Comparison of ENCODE assay signal across 19 cellular contexts in genomic region chr10:44921061-44921460, GRCh38. TPM values are rescaled to one million over a fixed set of nuclear protein-coding genes. Genes with fewer than 3 reads are reported as not detected.
DNase-seq lines count a peak whose midpoint lies in the region; ATAC-seq and TF ChIP-seq lines count a peak whose summit lies in the region.
"Had no signal": no experiment of that assay in that cellular context is flagged by ENCODE, and none has a peak within 500 bp of the region (broad histone marks: within the 10 kb centered on the region; RNA-seq: fewer than 3 reads in every experiment).

No MANE protein-coding gene starts in this region.

- H3K36me3 Mint-ChIP-seq in endodermal cell (ENCODE audit: low read depth) (no peaks in the 10 kb centered on the region), osteocyte (ENCODE audit: unreplicated experiment) (no peaks in the 10 kb centered on the region)
- H3K36me3 Mint-ChIP-seq: CD4-positive, alpha-beta memory T cell; IgD-negative memory B cell had no signal

- no peak overlapping the region for H3K27ac Mint-ChIP-seq in endodermal cell
- H3K27ac Mint-ChIP-seq in osteocyte (ENCODE audit: unreplicated experiment): no peak overlapping the region
- H3K27ac Mint-ChIP-seq: CD4-positive, alpha-beta memory T cell; H9; IgD-negative memory B cell had no signal

- H3K4me3 Mint-ChIP-seq in endodermal cell (no peak overlapping the region), osteocyte (ENCODE audit: unreplicated experiment) (no peak overlapping the region)
- H3K4me3 Mint-ChIP-seq: CD4-positive, alpha-beta memory T cell; H9; IgD-negative memory B cell had no signal

- no peak overlapping the region for H3K27ac ChIP-seq in endodermal cell (ENCODE audit: low read depth, low read length)

- no peak overlapping the region for H3K9ac ChIP-seq in endodermal cell (ENCODE audit: extremely low read depth, low read length, poor library complexity, severe bottlenecking)

- H3K9me3 Mint-ChIP-seq in endodermal cell: peaks cover 7% of the 10 kb centered on the region
- peaks cover 8% of the 10 kb centered on the region for H3K9me3 Mint-ChIP-seq in osteocyte (ENCODE audit: unreplicated experiment)
- H3K9me3 Mint-ChIP-seq: CD4-positive, alpha-beta memory T cell had no signal

- no peak for TF ChIP-seq CTCF in endodermal cell (conservative IDR thresholded peaks at IDR 0.05)
- no peak for TF ChIP-seq CTCF in osteocyte (IDR thresholded peaks at IDR 0.05)

- H3K4me1 ChIP-seq in endodermal cell (ENCODE audit: control insufficient read depth, insufficient read depth, low read length) (no peaks in the 10 kb centered on the region), HAP-1 (no peaks in the 10 kb centered on the region)
- H3K4me1 ChIP-seq: BE2C had no signal

- DNase-seq in cardiac septum (ENCODE audit: low spot score): peak; percentile 14
- DNase-seq in left ventricle myocardium superior: no peak
- DNase-seq in endodermal cell: peak; percentile 17
- peak; percentile 71 for DNase-seq in osteocyte (ENCODE audit: extremely low spot score, unreplicated experiment)
- no peak for DNase-seq in ACHN
- DNase-seq in HAP-1 (ENCODE audit: low spot score in 2 of 2): no peak
- no peak for DNase-seq in NCI-H748 treated with DMSO at 0.1 percent for 48 hours (lab: John Stamatoyannopoulos, UW)
- DNase-seq: BE2C; C1 segment of cervical spinal cord; CD4-positive, alpha-beta memory T cell; DMS153; DMS79; GDM1; GOT3; H9 had no signal

- no peaks in the 10 kb centered on the region for H3K4me1 Mint-ChIP-seq in endodermal cell
- H3K4me1 Mint-ChIP-seq in osteocyte (ENCODE audit: unreplicated experiment): no peaks in the 10 kb centered on the region
- H3K4me1 Mint-ChIP-seq: CD4-positive, alpha-beta memory T cell; IgD-negative memory B cell had no signal

- 82 to 95% methylated on average over 4 to 5 of the region's 5 CpGs for WGBS in endodermal cell (ENCODE audit: insufficient coverage in 1 of 2, insufficient read length in 1 of 2), 2 experiments

- no peaks in the 10 kb centered on the region for H3K36me3 ChIP-seq in endodermal cell (ENCODE audit: control insufficient read depth, insufficient read depth, low read length)
- no peaks in the 10 kb centered on the region for H3K36me3 ChIP-seq in HAP-1 (replicated peaks)
- H3K36me3 ChIP-seq: BE2C had no signal

- H3K27me3 Mint-ChIP-seq in endodermal cell (ENCODE audit: insufficient read depth): peaks cover 22% of the 10 kb centered on the region
- H3K27me3 Mint-ChIP-seq in osteocyte (ENCODE audit: unreplicated experiment): peaks cover 44% of the 10 kb centered on the region

- in situ Hi-C loops in ACHN (cut with HindIII; ENCODE audit: low pct_ligation_motif_present, low pct_unique_long_range_greater_than_20kb, low sequenced_read_pairs): no loop called here
- in situ Hi-C loops in HAP-1 (cut with MboI; ENCODE audit: low sequenced_read_pairs): no loop called here

- H3K4me3 ChIP-seq in endodermal cell (ENCODE audit: low read length) (no peak overlapping the region), HAP-1 (no peak overlapping the region)

- H3K9me3 ChIP-seq in endodermal cell (ENCODE audit: control insufficient read depth, low read length) (no peaks in the 10 kb centered on the region), HAP-1 (no peaks in the 10 kb centered on the region)
- H3K9me3 ChIP-seq: BE2C had no signal

- intact Hi-C loops in cardiac septum (cut with DNase I): no loop called here
- intact Hi-C loops in left ventricle myocardium superior (cut with micrococcal nuclease): no loop called here

- no peaks in the 10 kb centered on the region for H3K27me3 ChIP-seq in endodermal cell (ENCODE audit: control insufficient read depth, insufficient read depth, low read length, poor library complexity, severe bottlenecking)
- 0 out of 2 replicates have a peak, but pooled peaks cover 2% of the 10 kb centered on the region for H3K27me3 ChIP-seq in HAP-1 (ENCODE audit: low read depth)
- H3K27me3 ChIP-seq: BE2C had no signal

- ATAC-seq in left ventricle myocardium superior: no peak
- ATAC-seq: HepG2 had no signal

RNA-seq across cellular contexts. Expression of gene TMEM72, which starts 9.9 kb away (rescaled TPM):
- total RNA-seq in cardiac septum (not detected), left ventricle myocardium superior (not detected), endodermal cell (not detected), osteocyte (not detected in 2 replicates)
- polyA plus RNA-seq in endodermal cell (2013, experiment 1 of 2): 0.21 TPM
- 0.12 TPM for polyA plus RNA-seq in endodermal cell (2013, experiment 2 of 2)
- total RNA-seq: A172; CD4-positive, alpha-beta memory T cell; Daoy; H9 had no signal
- polyA plus RNA-seq: CD4-positive, alpha-beta memory T cell; HepG2; IgD-negative memory B cell had no signal

RNA-seq across cellular contexts. Expression of gene RASSF4, which starts 38.5 kb away (rescaled TPM):
- total RNA-seq in cardiac septum (47.5 TPM), left ventricle myocardium superior (93.5 TPM), endodermal cell (10 to 100 TPM in 1 of 2 donors, 1 to 10 TPM in 1; 5.2 to 14.1 TPM), osteocyte (11.7 and 11.8 TPM in 2 replicates)
- 17.2 TPM for polyA plus RNA-seq in endodermal cell (2013, experiment 1 of 2)
- 20.0 TPM for polyA plus RNA-seq in endodermal cell (2013, experiment 2 of 2)

RNA-seq across cellular contexts. Expression of gene DEPP1, which starts 57.5 kb away (rescaled TPM):
- total RNA-seq in cardiac septum: 45.5 TPM
- 32.2 TPM for total RNA-seq in left ventricle myocardium superior
- total RNA-seq in endodermal cell: 1 to 10 TPM; 1.3 to 2.6 TPM
- polyA plus RNA-seq in endodermal cell (2013, experiment 1 of 2): 0.89 TPM
- polyA plus RNA-seq in endodermal cell (2013, experiment 2 of 2): 1.2 TPM
- 10.3 and 10.4 TPM in 2 replicates for total RNA-seq in osteocyte
- total RNA-seq: CD4-positive, alpha-beta memory T cell had no signal
- polyA plus RNA-seq: CD4-positive, alpha-beta memory T cell; IgD-negative memory B cell had no signal

Comparison
In these comparisons a context has a peak if more than half of its experiments do, and no peak if none do; other contexts are left out.
1. DNase-seq: peak in cardiac septum (single experiment), endodermal cell (single experiment) and osteocyte (single experiment); none in left ventricle myocardium superior (single experiment), ACHN (single experiment), HAP-1 (0 of 2) and NCI-H748 treated with DMSO at 0.1 percent for 48 hours (single experiment).